ENCODE assay signal across 8 cellular contexts in the genomic region with DNA sequence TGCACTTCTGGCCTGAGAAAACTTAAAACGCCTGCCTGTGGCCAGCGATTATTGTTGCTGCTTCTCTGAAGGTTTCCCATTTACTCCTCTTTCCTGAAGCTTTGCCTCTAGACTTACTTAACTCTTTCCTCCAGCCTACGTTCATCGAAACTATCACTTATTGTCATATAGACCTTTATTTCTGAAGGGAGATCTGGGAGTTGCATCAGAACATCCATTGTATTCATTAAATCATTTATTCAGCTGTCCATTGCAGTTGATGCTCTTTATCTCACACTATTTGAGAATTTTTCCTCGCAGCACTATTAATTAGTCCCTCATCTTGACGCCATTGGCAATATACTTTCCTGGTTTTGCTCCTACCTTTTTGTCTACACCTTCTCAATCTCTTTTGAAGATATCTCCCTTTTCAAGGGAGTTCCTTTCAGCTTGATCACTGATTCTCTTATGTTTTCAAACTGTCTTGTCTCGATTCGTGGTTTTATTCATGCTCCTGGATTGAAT.
DNase-seq lines count a peak whose midpoint lies in the region; ATAC-seq and TF ChIP-seq lines count a peak whose summit lies in the region.

No MANE protein-coding gene starts in this region.

- peaks cover 20% of the 10 kb centered on the region for H3K36me3 ChIP-seq in SK-N-MC (ENCODE audit: insufficient read depth, low read length)
- H3K36me3 ChIP-seq in rectal smooth muscle tissue (ENCODE audit: control insufficient read depth, insufficient read depth, low read length) = no peaks in the 10 kb centered on the region

- H3K4me3 ChIP-seq in GM08714 (ENCODE audit: low read length) (peak overlapping the region; percentile 90), SK-N-MC (peak overlapping the region; percentile 81), fibroblast of mammary gland (ENCODE audit: control insufficient read depth, low read depth, low read length) (peak overlapping the region; percentile 91), rectal smooth muscle tissue (ENCODE audit: low read length) (peak overlapping the region; percentile 72)

- H3K9me3 ChIP-seq in SK-N-MC (ENCODE audit: low read depth, low read length) = peaks cover 14% of the 10 kb centered on the region

- H3K27me3 ChIP-seq in rectal smooth muscle tissue (ENCODE audit: control insufficient read depth, insufficient read depth, low read length) = peaks cover 3% of the 10 kb centered on the region

- H3K9ac ChIP-seq in SK-N-MC (ENCODE audit: insufficient read length) (peak overlapping the region; percentile 61), rectal smooth muscle tissue (ENCODE audit: low read length) (peak overlapping the region; percentile 30)

- H3K4me1 ChIP-seq in rectal smooth muscle tissue (ENCODE audit: control insufficient read depth, insufficient read depth, low read length) = no peaks in the 10 kb centered on the region

- DNase-seq in SK-N-MC (ENCODE audit: low read depth, low spot score) (no peak), fibroblast of mammary gland (ENCODE audit: low read depth) (no peak), NCI-H1694 treated with DMSO at 0.1 percent for 48 hours (lab: John Stamatoyannopoulos, UW) (no peak), 8988T (no peak), middle frontal gyrus (ENCODE audit: extremely low spot score, low spot score) (no peak)

- H3K27ac ChIP-seq in SK-N-MC (peak overlapping the region; percentile 100), rectal smooth muscle tissue (ENCODE audit: low read depth, low read length) (peak overlapping the region; percentile 86)

- no peak for TF ChIP-seq CTCF in fibroblast of mammary gland (conservative IDR thresholded peaks at IDR 0.05; ENCODE audit: control insufficient read depth, insufficient read depth, low read depth, low read length)

- ATAC-seq in HG03025 (IDR thresholded peaks at IDR 0.05; ENCODE audit: low FRiP score, unreplicated experiment) = no peak
